ENCODE assay signal across 26 cellular contexts in genomic region chr7:50431906-50432305, GRCh38.
"Had no signal": no experiment of that assay in that cellular context is flagged by ENCODE, and none has a peak within 500 bp of the region (broad histone marks: within the 10 kb centered on the region; RNA-seq: fewer than 3 reads in every experiment).

No MANE protein-coding gene starts in this region.

- H3K27ac Mint-ChIP-seq: stimulated activated effector memory CD8-positive, alpha-beta T cell treated with anti-CD3 and anti-CD28 coated beads, Interleukin-12 subunit alpha, Interleukin-12 subunit beta, amount 100 ng/mL, for 72 hours; stimulated activated memory B cell treated with anti-CD40 and anti-IgM and Interleukin-4, amounts not matched to agents 10 μg/mL and 1 μg/mL and 100 μg/mL, for 72 hours; stimulated activated naive CD8-positive, alpha-beta T cell treated with anti-CD3 and anti-CD28 coated beads, Interleukin-15, amount 100 ng/mL, for 72 hours; stimulated activated naive CD8-positive, alpha-beta T cell treated with anti-CD3 and anti-CD28 coated beads, Interleukin-15, Interleukin-2, amounts not matched to agents 100 ng/mL and 50 ng/mL, for 24 hours; type B pancreatic cell had no signal

- DNase-seq: stimulated activated CD4-positive, alpha-beta T cell treated with anti-CD3 and anti-CD28 coated beads, Interleukin-2, amount 100 ng/mL, for 48 hours; stimulated activated CD4-positive, alpha-beta T cell treated with anti-CD3 and anti-CD28 coated beads, Interleukin-4, amount 100 ng/mL, for 1 hour; stimulated activated CD4-positive, alpha-beta T cell treated with anti-CD3 and anti-CD28 coated beads, Interleukin-4, amount 100 ng/mL, for 24 hours; stimulated activated CD4-positive, alpha-beta T cell treated with anti-CD3 and anti-CD28 coated beads, Interleukin-4, amount 100 ng/mL, for 4 hours; stimulated activated CD8-positive, alpha-beta memory T cell treated with anti-CD3 and anti-CD28 coated beads, Interleukin-4, amount 100 ng/mL, for 48 hours; stimulated activated naive CD4-positive, alpha-beta T cell; stimulated activated naive CD4-positive, alpha-beta T cell treated with Interleukin-2 at 50 U/mL for 16 hours; stimulated activated naive CD8-positive, alpha-beta T cell treated with anti-CD3 and anti-CD28 coated beads, Interleukin-15, amount 100 ng/mL, for 72 hours; stimulated activated naive CD8-positive, alpha-beta T cell treated with anti-CD3 and anti-CD28 coated beads, Interleukin-15, Interleukin-2, amounts not matched to agents 100 U/mL and 50 U/mL, for 24 hours; stomach; testis; thyroid gland; tibial artery; transverse colon; trophoblast cell; upper lobe of left lung; upper lobe of right lung; uterus had no signal

- H3K27me3 ChIP-seq: stomach, suprapubic skin, testis, thyroid gland, tibial artery, tibial nerve, transverse colon, upper lobe of left lung, upper lobe of right lung, uterus, vagina had no signal

- H3K36me3 Mint-ChIP-seq: stimulated activated effector memory CD8-positive, alpha-beta T cell treated with anti-CD3 and anti-CD28 coated beads, Interleukin-12 subunit alpha, Interleukin-12 subunit beta, amount 100 ng/mL, for 72 hours; type B pancreatic cell had no signal

- H3K4me3 Mint-ChIP-seq: stimulated activated effector memory CD8-positive, alpha-beta T cell treated with anti-CD3 and anti-CD28 coated beads, Interleukin-12 subunit alpha, Interleukin-12 subunit beta, amount 100 ng/mL, for 72 hours; stimulated activated memory B cell treated with anti-CD40 and anti-IgM and Interleukin-4, amounts not matched to agents 10 μg/mL and 1 μg/mL and 100 μg/mL, for 72 hours; stimulated activated naive CD8-positive, alpha-beta T cell treated with anti-CD3 and anti-CD28 coated beads, Interleukin-15, amount 100 ng/mL, for 72 hours; stimulated activated naive CD8-positive, alpha-beta T cell treated with anti-CD3 and anti-CD28 coated beads, Interleukin-15, Interleukin-2, amounts not matched to agents 100 ng/mL and 50 ng/mL, for 24 hours; type B pancreatic cell had no signal

- H3K4me1 ChIP-seq: stomach, suprapubic skin, testis, thyroid gland, tibial artery, tibial nerve, transverse colon, upper lobe of left lung, upper lobe of right lung, uterus, vagina had no signal

- H3K9me3 ChIP-seq: stomach, suprapubic skin, testis, thoracic aorta, thyroid gland, tibial artery, tibial nerve, transverse colon, upper lobe of left lung, upper lobe of right lung, uterus, vagina had no signal

- H3K36me3 ChIP-seq: stomach, suprapubic skin, thoracic aorta, thyroid gland, tibial artery, tibial nerve, transverse colon, upper lobe of left lung, upper lobe of right lung, vagina had no signal

- H3K27ac ChIP-seq: stomach, suprapubic skin, testis, thoracic aorta, thyroid gland, tibial artery, tibial nerve, transverse colon, upper lobe of left lung, upper lobe of right lung, uterus, vagina had no signal

- H3K4me1 Mint-ChIP-seq: stimulated activated effector memory CD8-positive, alpha-beta T cell treated with anti-CD3 and anti-CD28 coated beads, Interleukin-12 subunit alpha, Interleukin-12 subunit beta, amount 100 ng/mL, for 72 hours; stimulated activated memory B cell treated with anti-CD40 and anti-IgM and Interleukin-4, amounts not matched to agents 10 μg/mL and 1 μg/mL and 100 μg/mL, for 72 hours; stimulated activated naive CD8-positive, alpha-beta T cell treated with anti-CD3 and anti-CD28 coated beads, Interleukin-15, amount 100 ng/mL, for 72 hours had no signal

- H3K9me3 Mint-ChIP-seq: stimulated activated effector memory CD8-positive, alpha-beta T cell treated with anti-CD3 and anti-CD28 coated beads, Interleukin-12 subunit alpha, Interleukin-12 subunit beta, amount 100 ng/mL, for 72 hours; stimulated activated memory B cell treated with anti-CD40 and anti-IgM and Interleukin-4, amounts not matched to agents 10 μg/mL and 1 μg/mL and 100 μg/mL, for 72 hours; stimulated activated naive CD8-positive, alpha-beta T cell treated with anti-CD3 and anti-CD28 coated beads, Interleukin-15, amount 100 ng/mL, for 72 hours; stimulated activated naive CD8-positive, alpha-beta T cell treated with anti-CD3 and anti-CD28 coated beads, Interleukin-15, Interleukin-2, amounts not matched to agents 100 ng/mL and 50 ng/mL, for 24 hours; type B pancreatic cell had no signal

- ATAC-seq: stimulated activated effector memory CD8-positive, alpha-beta T cell treated with anti-CD3 and anti-CD28 coated beads, Interleukin-12 subunit alpha, Interleukin-12 subunit beta, amount 100 ng/mL, for 72 hours; stimulated activated memory B cell treated with anti-CD40 and anti-IgM and Interleukin-4, amounts not matched to agents 10 μg/mL and 1 μg/mL and 100 μg/mL, for 72 hours; stimulated activated naive CD8-positive, alpha-beta T cell treated with anti-CD3 and anti-CD28 coated beads, Interleukin-15, amount 100 ng/mL, for 72 hours; stimulated activated naive CD8-positive, alpha-beta T cell treated with anti-CD3 and anti-CD28 coated beads, Interleukin-15, Interleukin-2, amounts not matched to agents 100 U/mL and 50 U/mL, for 24 hours; upper lobe of right lung had no signal

- H3K4me3 ChIP-seq: stomach, suprapubic skin, testis, thoracic aorta, thyroid gland, tibial artery, tibial nerve, transverse colon, upper lobe of left lung, upper lobe of right lung, uterus, vagina had no signal

- H3K27me3 Mint-ChIP-seq: stimulated activated memory B cell treated with anti-CD40 and anti-IgM and Interleukin-4, amounts not matched to agents 10 μg/mL and 1 μg/mL and 100 μg/mL, for 72 hours; stimulated activated naive CD8-positive, alpha-beta T cell treated with anti-CD3 and anti-CD28 coated beads, Interleukin-15, amount 100 ng/mL, for 72 hours; stimulated activated naive CD8-positive, alpha-beta T cell treated with anti-CD3 and anti-CD28 coated beads, Interleukin-15, Interleukin-2, amounts not matched to agents 100 ng/mL and 50 ng/mL, for 24 hours; type B pancreatic cell had no signal
